Comparison of ENCODE assay signal across 8 cellular contexts in the genomic region with DNA sequence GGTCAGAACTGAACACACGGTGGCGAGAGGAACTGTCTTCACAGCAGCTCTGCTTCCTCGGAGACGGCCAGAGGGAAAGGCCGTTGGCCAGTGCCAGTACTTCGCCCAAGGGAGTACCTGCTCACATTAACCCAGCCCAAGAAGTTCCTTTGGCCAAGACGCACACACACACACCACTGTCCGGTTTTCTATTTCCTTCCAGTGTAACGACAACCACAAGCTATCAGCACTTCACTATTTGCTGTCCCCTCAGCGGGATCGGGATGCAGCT. TPM values are rescaled to one million over a fixed set of nuclear protein-coding genes. Genes with fewer than 3 reads are reported as not detected.
DNase-seq lines count a peak whose midpoint lies in the region; ATAC-seq and TF ChIP-seq lines count a peak whose summit lies in the region.

No MANE protein-coding gene starts in this region.

- H3K4me3 ChIP-seq in MM.1S (ENCODE audit: low read length) (peak overlapping the region; percentile 96), gastroesophageal sphincter (peak overlapping the region; percentile 71 to 100)

- no peak for TF ChIP-seq CTCF in CD4-positive, alpha-beta T cell (IDR thresholded peaks at IDR 0.05)
- TF ChIP-seq CTCF in MM.1S (IDR thresholded peaks at IDR 0.05; ENCODE audit: low read length) (peak; percentile 29; the same call in 1 of the 2 replicates), gastroesophageal sphincter (IDR thresholded peaks at IDR 0.05) (peak in 2 of 4 experiments; percentile 21 to 37), osteocyte (IDR thresholded peaks at IDR 0.05) (peak; percentile 16)

- peak overlapping the region; percentile 99 for H3K9ac ChIP-seq in MM.1S (ENCODE audit: low read length)

- H3F3A ChIP-seq in MM.1S (ENCODE audit: insufficient read depth, low read length), result peaks cover 24% of the 10 kb centered on the region

- peaks cover 42% of the 10 kb centered on the region for H3K36me3 Mint-ChIP-seq in CD4-positive, alpha-beta T cell (ENCODE audit: low read depth)
- H3K36me3 Mint-ChIP-seq in activated T-helper 1 cell treated with anti-CD3 and anti-CD28 coated beads, Interleukin-12 subunit alpha, Interleukin-12 subunit beta, Interleukin-2, Interleukin-4 antibody, amounts not matched to agents 30 ng/mL and 10 ng/mL and 1 ng/mL, durations not matched to agents 14 hours and 24 hours and 36 hours (ENCODE audit: low read depth), result peaks cover 19% of the 10 kb centered on the region
- peaks cover 7% of the 10 kb centered on the region for H3K36me3 Mint-ChIP-seq in osteocyte (ENCODE audit: unreplicated experiment)

- peak overlapping the region; percentile 97 for H3K27ac Mint-ChIP-seq in CD4-positive, alpha-beta T cell
- peak overlapping the region; percentile 99 for H3K27ac Mint-ChIP-seq in activated T-helper 1 cell treated with anti-CD3 and anti-CD28 coated beads, Interleukin-12 subunit alpha, Interleukin-12 subunit beta, Interleukin-2, Interleukin-4 antibody, amounts not matched to agents 30 ng/mL and 10 ng/mL and 1 ng/mL, durations not matched to agents 14 hours and 24 hours and 36 hours
- H3K27ac Mint-ChIP-seq in osteocyte (ENCODE audit: unreplicated experiment), result peak overlapping the region; percentile 99

- H2AFZ ChIP-seq in MM.1S (ENCODE audit: low read length), result peak overlapping the region; percentile 100

- peak overlapping the region; percentile 77 for H3K4me2 ChIP-seq in MM.1S (ENCODE audit: low read depth, low read length)

- peak in 2 of 10 experiments; percentile 4 to 5 for DNase-seq in CD4-positive, alpha-beta T cell
- DNase-seq in MM.1S (peak; percentile 69), osteocyte (ENCODE audit: extremely low spot score, unreplicated experiment) (no peak), NK-92 (lab: John Stamatoyannopoulos, UW; ENCODE audit: unreplicated experiment) (no peak)
- DNase-seq in activated T-helper 1 cell treated with anti-CD3 and anti-CD28 coated beads, Interleukin-12 subunit alpha, Interleukin-12 subunit beta, Interleukin-2, Interleukin-4 antibody, amounts not matched to agents 30 ng/mL and 10 ng/mL and 1 ng/mL, durations not matched to agents 14 hours and 24 hours and 36 hours (ENCODE audit: low spot score), result no peak

- no peak for ATAC-seq in CD4-positive, alpha-beta T cell (ENCODE audit: poor library complexity)
- peak; percentile 1 for ATAC-seq in GM19397 (IDR thresholded peaks at IDR 0.05; ENCODE audit: unreplicated experiment)
- ATAC-seq in gastroesophageal sphincter, result no peak
- ATAC-seq in GM18520 (IDR thresholded peaks at IDR 0.05; ENCODE audit: unreplicated experiment), result no peak

- intact Hi-C loops in CD4-positive, alpha-beta T cell (cut with DNase I, micrococcal nuclease), result loop anchor here in 1 of 2 experiments (1.0 to 5.0 kb wide), 5 partner anchors 9 to 405 kb away; a partner anchor contains a TSS
- intact Hi-C loops in activated T-helper 1 cell treated with anti-CD3 and anti-CD28 coated beads, Interleukin-12 subunit alpha, Interleukin-12 subunit beta, Interleukin-2, Interleukin-4 antibody, amounts not matched to agents 30 ng/mL and 10 ng/mL and 1 ng/mL, durations not matched to agents 14 hours and 24 hours and 36 hours (cut with micrococcal nuclease), result loop anchor here (1.0 to 2.0 kb wide), 3 partner anchors 9 to 57 kb away; a partner anchor contains a TSS

- WGBS in gastroesophageal sphincter (ENCODE audit: low coverage in 1 of 2), 2 donors, result 0% methylated on average over 5 of the region's 11 CpGs

- TF ChIP-seq POLR2A in gastroesophageal sphincter (IDR thresholded peaks at IDR 0.05), result peak in 1 of 2 donors; percentile 18

- POLR2A ChIA-PET in CD4-positive, alpha-beta T cell (lab: Charles Lee), result interaction anchor here (0.9 to 4.0 kb wide), 4 partner anchors 9 to 735 kb away, joined by 3 to 145 read pairs (median 30); a partner anchor contains a TSS

- no peaks in the 10 kb centered on the region for H3K27me3 Mint-ChIP-seq in CD4-positive, alpha-beta T cell
- no peaks in the 10 kb centered on the region for H3K27me3 Mint-ChIP-seq in activated T-helper 1 cell treated with anti-CD3 and anti-CD28 coated beads, Interleukin-12 subunit alpha, Interleukin-12 subunit beta, Interleukin-2, Interleukin-4 antibody, amounts not matched to agents 30 ng/mL and 10 ng/mL and 1 ng/mL, durations not matched to agents 14 hours and 24 hours and 36 hours (ENCODE audit: insufficient read depth)
- no peaks in the 10 kb centered on the region for H3K27me3 Mint-ChIP-seq in osteocyte (ENCODE audit: unreplicated experiment)

- H3K4me3 Mint-ChIP-seq in CD4-positive, alpha-beta T cell, result peak overlapping the region; percentile 99
- H3K4me3 Mint-ChIP-seq in activated T-helper 1 cell treated with anti-CD3 and anti-CD28 coated beads, Interleukin-12 subunit alpha, Interleukin-12 subunit beta, Interleukin-2, Interleukin-4 antibody, amounts not matched to agents 30 ng/mL and 10 ng/mL and 1 ng/mL, durations not matched to agents 14 hours and 24 hours and 36 hours, result peak overlapping the region; percentile 91
- H3K4me3 Mint-ChIP-seq in osteocyte (ENCODE audit: unreplicated experiment), result peak overlapping the region; percentile 89

- CTCF ChIA-PET in CD4-positive, alpha-beta T cell (lab: Charles Lee), result interaction anchor here (0.8 to 2.1 kb wide), 4 partner anchors 8 to 61 kb away, joined by 3 to 18 read pairs (median 4); a partner anchor contains a TSS

- peaks cover 5% of the 10 kb centered on the region; the same call in 1 of the 2 replicates for H3K36me3 ChIP-seq in MM.1S (replicated peaks; ENCODE audit: insufficient read depth, low read length)
- peaks cover 0 to 17% of the 10 kb centered on the region in 2 donors for H3K36me3 ChIP-seq in gastroesophageal sphincter

- H4K20me1 ChIP-seq in MM.1S (ENCODE audit: insufficient read depth, low read length), result peaks cover 16% of the 10 kb centered on the region

- H3K4me1 ChIP-seq in MM.1S (ENCODE audit: low read length) (peaks cover 20% of the 10 kb centered on the region), gastroesophageal sphincter (peaks cover 0 to 50% (median 18%) of the 10 kb centered on the region in 3 donors)

- peaks cover 42% of the 10 kb centered on the region for H3K4me1 Mint-ChIP-seq in CD4-positive, alpha-beta T cell (ENCODE audit: low read depth)
- peaks cover 26% of the 10 kb centered on the region for H3K4me1 Mint-ChIP-seq in activated T-helper 1 cell treated with anti-CD3 and anti-CD28 coated beads, Interleukin-12 subunit alpha, Interleukin-12 subunit beta, Interleukin-2, Interleukin-4 antibody, amounts not matched to agents 30 ng/mL and 10 ng/mL and 1 ng/mL, durations not matched to agents 14 hours and 24 hours and 36 hours (ENCODE audit: low read depth)
- peaks cover 39% of the 10 kb centered on the region for H3K4me1 Mint-ChIP-seq in osteocyte (ENCODE audit: unreplicated experiment)

- H3K27ac ChIP-seq in CD4-positive, alpha-beta T cell (ENCODE audit: low read depth, low read length), result peak overlapping the region; percentile 99
- H3K27ac ChIP-seq in MM.1S (ENCODE audit: low read length), result peak overlapping the region; percentile 99
- peak overlapping the region; percentile 96 to 100 (median 100) for H3K27ac ChIP-seq in gastroesophageal sphincter

- no peaks in the 10 kb centered on the region for H3K9me2 ChIP-seq in MM.1S (replicated peaks; ENCODE audit: insufficient read depth, low read length)

- H3K27me3 ChIP-seq in CD4-positive, alpha-beta T cell (ENCODE audit: control insufficient read depth, insufficient read depth, low read length), result no peaks in the 10 kb centered on the region
- no peaks in the 10 kb centered on the region for H3K27me3 ChIP-seq in MM.1S (replicated peaks; ENCODE audit: insufficient read depth, low read length)
- no peaks in the 10 kb centered on the region for H3K27me3 ChIP-seq in gastroesophageal sphincter

- no peaks in the 10 kb centered on the region for H3K9me3 Mint-ChIP-seq in CD4-positive, alpha-beta T cell
- no peaks in the 10 kb centered on the region for H3K9me3 Mint-ChIP-seq in activated T-helper 1 cell treated with anti-CD3 and anti-CD28 coated beads, Interleukin-12 subunit alpha, Interleukin-12 subunit beta, Interleukin-2, Interleukin-4 antibody, amounts not matched to agents 30 ng/mL and 10 ng/mL and 1 ng/mL, durations not matched to agents 14 hours and 24 hours and 36 hours
- H3K9me3 Mint-ChIP-seq in osteocyte (ENCODE audit: unreplicated experiment), result no peaks in the 10 kb centered on the region

- peaks cover 53% of the 10 kb centered on the region for H3K79me2 ChIP-seq in MM.1S (ENCODE audit: low read length)

- TF ChIP-seq EP300 in gastroesophageal sphincter (IDR thresholded peaks at IDR 0.05), result no peak

- no peaks in the 10 kb centered on the region for H3K9me3 ChIP-seq in CD4-positive, alpha-beta T cell (ENCODE audit: control insufficient read depth, low read length)
- no peaks in the 10 kb centered on the region for H3K9me3 ChIP-seq in MM.1S (replicated peaks; ENCODE audit: insufficient read depth, low read length)
- no peaks in the 10 kb centered on the region for H3K9me3 ChIP-seq in gastroesophageal sphincter

RNA-seq across cellular contexts. Expression of a gene that starts 0.7 kb away (rescaled TPM):
- 100 to 1,000 TPM; 216 to 228 TPM for total RNA-seq in CD4-positive, alpha-beta T cell
- 77.1 and 80.9 TPM in 2 replicates for total RNA-seq in activated T-helper 1 cell treated with anti-CD3 and anti-CD28 coated beads, Interleukin-12 subunit alpha, Interleukin-12 subunit beta, Interleukin-2, Interleukin-4 antibody, amounts not matched to agents 30 ng/mL and 10 ng/mL and 1 ng/mL, durations not matched to agents 14 hours and 24 hours and 36 hours
- total RNA-seq in gastroesophageal sphincter, result 10 to 100 TPM; 40.1 to 62.9 (median 53.6) TPM
- 67.7 and 76.1 TPM in 2 replicates for total RNA-seq in osteocyte

RNA-seq across cellular contexts. Expression of a gene that starts 9.2 kb away (rescaled TPM):
- total RNA-seq in CD4-positive, alpha-beta T cell, result 1 to 10 TPM; 3.3 to 3.4 TPM
- total RNA-seq in activated T-helper 1 cell treated with anti-CD3 and anti-CD28 coated beads, Interleukin-12 subunit alpha, Interleukin-12 subunit beta, Interleukin-2, Interleukin-4 antibody, amounts not matched to agents 30 ng/mL and 10 ng/mL and 1 ng/mL, durations not matched to agents 14 hours and 24 hours and 36 hours, result 29.4 and 30.8 TPM in 2 replicates
- total RNA-seq in gastroesophageal sphincter (1 to 10 TPM; 3.3 to 5.3 (median 4.4) TPM), osteocyte (9.7 and 10.0 TPM in 2 replicates)

RNA-seq across cellular contexts. Expression of a gene that starts 9.3 kb away (rescaled TPM):
- 10 to 100 TPM; 64.4 to 70.5 TPM for total RNA-seq in CD4-positive, alpha-beta T cell
- total RNA-seq in activated T-helper 1 cell treated with anti-CD3 and anti-CD28 coated beads, Interleukin-12 subunit alpha, Interleukin-12 subunit beta, Interleukin-2, Interleukin-4 antibody, amounts not matched to agents 30 ng/mL and 10 ng/mL and 1 ng/mL, durations not matched to agents 14 hours and 24 hours and 36 hours, result 159 and 165 TPM in 2 replicates
- total RNA-seq in gastroesophageal sphincter, result 10 to 100 TPM; 23.3 to 63.5 (median 42.5) TPM
- total RNA-seq in osteocyte, result 65.8 and 65.9 TPM in 2 replicates

RNA-seq across cellular contexts. Expression of a gene that starts 47.7 kb away (rescaled TPM):
- total RNA-seq in CD4-positive, alpha-beta T cell, result 1 to 10 TPM; 2.9 to 4.0 TPM
- 15.9 and 16.4 TPM in 2 replicates for total RNA-seq in activated T-helper 1 cell treated with anti-CD3 and anti-CD28 coated beads, Interleukin-12 subunit alpha, Interleukin-12 subunit beta, Interleukin-2, Interleukin-4 antibody, amounts not matched to agents 30 ng/mL and 10 ng/mL and 1 ng/mL, durations not matched to agents 14 hours and 24 hours and 36 hours
- total RNA-seq in gastroesophageal sphincter, result 1 to 10 TPM; 2.4 to 7.6 (median 4.6) TPM
- 7.1 TPM in 2 replicates for total RNA-seq in osteocyte

RNA-seq across cellular contexts. Expression of a gene that starts 57.4 kb away (rescaled TPM):
- total RNA-seq in CD4-positive, alpha-beta T cell, result 1 to 10 TPM in 1 of 2 experiments, under 1 TPM in 1; 0.81 to 1.1 TPM
- 21.0 and 22.7 TPM in 2 replicates for total RNA-seq in activated T-helper 1 cell treated with anti-CD3 and anti-CD28 coated beads, Interleukin-12 subunit alpha, Interleukin-12 subunit beta, Interleukin-2, Interleukin-4 antibody, amounts not matched to agents 30 ng/mL and 10 ng/mL and 1 ng/mL, durations not matched to agents 14 hours and 24 hours and 36 hours
- 10 to 100 TPM in 1 of 4 donors, 1 to 10 TPM in 3; 3.7 to 10.8 (median 8.0) TPM for total RNA-seq in gastroesophageal sphincter
- 3.6 and 4.3 TPM in 2 replicates for total RNA-seq in osteocyte
